In the genomic region with DNA sequence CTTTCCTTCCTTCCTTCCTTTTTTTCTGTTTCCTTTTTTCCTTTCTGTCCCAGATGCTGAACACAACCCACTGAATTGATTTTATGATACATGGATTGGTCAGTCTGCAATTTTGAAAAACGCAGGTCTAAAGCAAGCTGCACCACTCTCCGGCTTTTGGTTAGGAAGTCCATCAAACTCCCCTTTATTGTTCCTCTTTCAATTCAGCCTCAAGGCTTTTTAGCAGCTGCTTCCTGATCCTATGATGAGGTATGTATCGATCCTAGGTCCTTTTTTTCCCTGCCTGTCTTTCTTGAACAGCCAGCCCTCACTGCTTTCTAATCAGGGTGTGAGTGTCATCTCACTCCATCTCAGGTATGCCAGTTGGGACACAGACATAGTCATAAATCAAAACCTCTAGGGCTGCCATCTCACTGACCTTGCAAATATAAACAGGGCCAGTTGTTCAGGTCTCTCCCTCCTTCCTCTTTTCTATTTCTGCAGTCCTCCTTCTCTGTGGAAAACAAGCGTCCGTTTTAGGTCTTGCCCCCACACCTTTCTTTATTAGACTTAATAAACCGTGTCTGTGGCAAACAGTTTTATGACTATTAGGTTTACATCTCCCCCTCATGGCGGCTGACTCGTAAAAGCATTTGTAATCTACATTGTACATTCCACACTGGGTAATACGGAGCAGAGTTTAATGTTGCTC, we compare ENCODE assay signal across 1 cellular context.
TF ChIP-seq lines count a peak whose summit lies in the region.

No MANE protein-coding gene starts in this region.

TF ChIP-seq in WTC11, 78 proteins besides CTCF, POLR2A, EP300 and RAD21 (continued from another document):
- TF ChIP-seq, protein P1, sequence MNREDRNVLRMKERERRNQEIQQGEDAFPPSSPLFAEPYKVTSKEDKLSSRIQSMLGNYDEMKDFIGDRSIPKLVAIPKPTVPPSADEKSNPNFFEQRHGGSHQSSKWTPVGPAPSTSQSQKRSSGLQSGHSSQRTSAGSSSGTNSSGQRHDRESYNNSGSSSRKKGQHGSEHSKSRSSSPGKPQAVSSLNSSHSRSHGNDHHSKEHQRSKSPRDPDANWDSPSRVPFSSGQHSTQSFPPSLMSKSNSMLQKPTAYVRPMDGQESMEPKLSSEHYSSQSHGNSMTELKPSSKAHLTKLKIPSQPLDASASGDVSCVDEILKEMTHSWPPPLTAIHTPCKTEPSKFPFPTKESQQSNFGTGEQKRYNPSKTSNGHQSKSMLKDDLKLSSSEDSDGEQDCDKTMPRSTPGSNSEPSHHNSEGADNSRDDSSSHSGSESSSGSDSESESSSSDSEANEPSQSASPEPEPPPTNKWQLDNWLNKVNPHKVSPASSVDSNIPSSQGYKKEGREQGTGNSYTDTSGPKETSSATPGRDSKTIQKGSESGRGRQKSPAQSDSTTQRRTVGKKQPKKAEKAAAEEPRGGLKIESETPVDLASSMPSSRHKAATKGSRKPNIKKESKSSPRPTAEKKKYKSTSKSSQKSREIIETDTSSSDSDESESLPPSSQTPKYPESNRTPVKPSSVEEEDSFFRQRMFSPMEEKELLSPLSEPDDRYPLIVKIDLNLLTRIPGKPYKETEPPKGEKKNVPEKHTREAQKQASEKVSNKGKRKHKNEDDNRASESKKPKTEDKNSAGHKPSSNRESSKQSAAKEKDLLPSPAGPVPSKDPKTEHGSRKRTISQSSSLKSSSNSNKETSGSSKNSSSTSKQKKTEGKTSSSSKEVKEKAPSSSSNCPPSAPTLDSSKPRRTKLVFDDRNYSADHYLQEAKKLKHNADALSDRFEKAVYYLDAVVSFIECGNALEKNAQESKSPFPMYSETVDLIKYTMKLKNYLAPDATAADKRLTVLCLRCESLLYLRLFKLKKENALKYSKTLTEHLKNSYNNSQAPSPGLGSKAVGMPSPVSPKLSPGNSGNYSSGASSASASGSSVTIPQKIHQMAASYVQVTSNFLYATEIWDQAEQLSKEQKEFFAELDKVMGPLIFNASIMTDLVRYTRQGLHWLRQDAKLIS (CRISPR knock-in tag; IDR thresholded peaks at IDR 0.05; ENCODE audit: borderline replicate concordance) = no peak
- TF ChIP-seq, protein P2, sequence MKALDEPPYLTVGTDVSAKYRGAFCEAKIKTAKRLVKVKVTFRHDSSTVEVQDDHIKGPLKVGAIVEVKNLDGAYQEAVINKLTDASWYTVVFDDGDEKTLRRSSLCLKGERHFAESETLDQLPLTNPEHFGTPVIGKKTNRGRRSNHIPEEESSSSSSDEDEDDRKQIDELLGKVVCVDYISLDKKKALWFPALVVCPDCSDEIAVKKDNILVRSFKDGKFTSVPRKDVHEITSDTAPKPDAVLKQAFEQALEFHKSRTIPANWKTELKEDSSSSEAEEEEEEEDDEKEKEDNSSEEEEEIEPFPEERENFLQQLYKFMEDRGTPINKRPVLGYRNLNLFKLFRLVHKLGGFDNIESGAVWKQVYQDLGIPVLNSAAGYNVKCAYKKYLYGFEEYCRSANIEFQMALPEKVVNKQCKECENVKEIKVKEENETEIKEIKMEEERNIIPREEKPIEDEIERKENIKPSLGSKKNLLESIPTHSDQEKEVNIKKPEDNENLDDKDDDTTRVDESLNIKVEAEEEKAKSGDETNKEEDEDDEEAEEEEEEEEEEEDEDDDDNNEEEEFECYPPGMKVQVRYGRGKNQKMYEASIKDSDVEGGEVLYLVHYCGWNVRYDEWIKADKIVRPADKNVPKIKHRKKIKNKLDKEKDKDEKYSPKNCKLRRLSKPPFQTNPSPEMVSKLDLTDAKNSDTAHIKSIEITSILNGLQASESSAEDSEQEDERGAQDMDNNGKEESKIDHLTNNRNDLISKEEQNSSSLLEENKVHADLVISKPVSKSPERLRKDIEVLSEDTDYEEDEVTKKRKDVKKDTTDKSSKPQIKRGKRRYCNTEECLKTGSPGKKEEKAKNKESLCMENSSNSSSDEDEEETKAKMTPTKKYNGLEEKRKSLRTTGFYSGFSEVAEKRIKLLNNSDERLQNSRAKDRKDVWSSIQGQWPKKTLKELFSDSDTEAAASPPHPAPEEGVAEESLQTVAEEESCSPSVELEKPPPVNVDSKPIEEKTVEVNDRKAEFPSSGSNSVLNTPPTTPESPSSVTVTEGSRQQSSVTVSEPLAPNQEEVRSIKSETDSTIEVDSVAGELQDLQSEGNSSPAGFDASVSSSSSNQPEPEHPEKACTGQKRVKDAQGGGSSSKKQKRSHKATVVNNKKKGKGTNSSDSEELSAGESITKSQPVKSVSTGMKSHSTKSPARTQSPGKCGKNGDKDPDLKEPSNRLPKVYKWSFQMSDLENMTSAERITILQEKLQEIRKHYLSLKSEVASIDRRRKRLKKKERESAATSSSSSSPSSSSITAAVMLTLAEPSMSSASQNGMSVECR (CRISPR knock-in tag; IDR thresholded peaks at IDR 0.05; ENCODE audit: borderline replicate concordance) = no peak
- TF ChIP-seq NFATC4 (CRISPR knock-in tag; IDR thresholded peaks at IDR 0.05) = no peak
- TF ChIP-seq ELF4 (CRISPR knock-in tag; IDR thresholded peaks at IDR 0.05; ENCODE audit: low read depth) = no peak
- no peak for TF ChIP-seq ZNF263 (CRISPR knock-in tag; IDR thresholded peaks at IDR 0.05; ENCODE audit: low read depth)
- no peak for TF ChIP-seq NFE2L1 (CRISPR knock-in tag; IDR thresholded peaks at IDR 0.05)
- no peak for TF ChIP-seq IRF1 (CRISPR knock-in tag; IDR thresholded peaks at IDR 0.05)
- TF ChIP-seq HMGA2 (CRISPR knock-in tag; IDR thresholded peaks at IDR 0.05) = no peak
- no peak for TF ChIP-seq JAZF1 (CRISPR knock-in tag; IDR thresholded peaks at IDR 0.05)
- TF ChIP-seq MXD4 (CRISPR knock-in tag; IDR thresholded peaks at IDR 0.05; ENCODE audit: borderline replicate concordance) = no peak
- no peak for TF ChIP-seq GTF2I (CRISPR knock-in tag; conservative IDR thresholded peaks at IDR 0.05)
- no peak for TF ChIP-seq PRDM15 (CRISPR knock-in tag; IDR thresholded peaks at IDR 0.05)
TF ChIP-seq in WTC11: peak in this region for 0.
